8 cellular contexts compared by ENCODE assay signal in the genomic region with DNA sequence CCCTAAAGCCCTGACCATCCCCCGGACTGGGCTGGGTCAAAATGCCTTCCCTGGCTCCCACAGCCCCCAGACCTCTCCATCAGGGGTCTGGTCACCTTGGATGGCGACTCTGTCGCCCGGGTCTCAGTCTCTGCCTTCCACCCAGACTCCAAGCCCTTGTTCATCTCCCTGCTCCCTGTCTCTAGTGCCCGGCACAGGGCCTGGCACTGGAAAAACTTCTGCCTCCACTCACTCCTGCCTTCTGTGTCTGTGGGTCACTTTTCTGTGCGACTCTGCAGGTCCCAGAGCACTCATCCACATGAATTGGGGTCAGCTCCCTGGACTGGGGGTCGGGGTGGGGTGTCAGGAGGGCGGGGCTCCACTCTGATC. TPM values are rescaled to one million over a fixed set of nuclear protein-coding genes. Genes with fewer than 3 reads are reported as not detected.
A peak's percentile ranks its signal among the peaks of the same experiment; 100 is the strongest.
DNase-seq lines count a peak whose midpoint lies in the region; ATAC-seq and TF ChIP-seq lines count a peak whose summit lies in the region.

No MANE protein-coding gene starts in this region.

- H3K36me3 ChIP-seq in iPS DF 6.9 (ENCODE audit: control insufficient read depth, insufficient read depth, low read length) (no peaks in the 10 kb centered on the region), smooth muscle cell (ENCODE audit: low read depth) (no peaks in the 10 kb centered on the region)

- peak overlapping the region; percentile 96 for H3K9ac ChIP-seq in smooth muscle cell (ENCODE audit: low read depth)

- peak overlapping the region; percentile 98 for H3K4me2 ChIP-seq in smooth muscle cell

- peaks cover 9% of the 10 kb centered on the region for H3K36me3 Mint-ChIP-seq in activated CD8-positive, alpha-beta T cell treated with anti-CD3 and anti-CD28 coated beads, Interleukin-2, amount 10 ng/mL, durations not matched to agents 7 days and 5 days (ENCODE audit: low read depth)

- H3K27me3 Mint-ChIP-seq in activated CD8-positive, alpha-beta T cell treated with anti-CD3 and anti-CD28 coated beads, Interleukin-2, amount 10 ng/mL, durations not matched to agents 7 days and 5 days (ENCODE audit: low read depth) = no peaks in the 10 kb centered on the region

- no peak for ATAC-seq in activated CD8-positive, alpha-beta T cell treated with anti-CD3 and anti-CD28 coated beads, Interleukin-2, amount 10 ng/mL, durations not matched to agents 7 days and 5 days
- no peak for ATAC-seq in GM19351 (IDR thresholded peaks at IDR 0.05; ENCODE audit: unreplicated experiment)

- H3K9me3 Mint-ChIP-seq in activated CD8-positive, alpha-beta T cell treated with anti-CD3 and anti-CD28 coated beads, Interleukin-2, amount 10 ng/mL, durations not matched to agents 7 days and 5 days (ENCODE audit: insufficient read depth) = no peaks in the 10 kb centered on the region

- peaks cover 41% of the 10 kb centered on the region for H3K4me1 Mint-ChIP-seq in activated CD8-positive, alpha-beta T cell treated with anti-CD3 and anti-CD28 coated beads, Interleukin-2, amount 10 ng/mL, durations not matched to agents 7 days and 5 days (ENCODE audit: low read depth)

- H3K4me1 ChIP-seq in iPS DF 6.9 (ENCODE audit: control insufficient read depth, insufficient read depth, low read length) (peaks cover 1% of the 10 kb centered on the region; the same call in 1 of the 2 replicates), smooth muscle cell (ENCODE audit: low read depth) (peaks cover 13% of the 10 kb centered on the region)

- no peak overlapping the region for H3K27ac ChIP-seq in iPS DF 6.9 (ENCODE audit: low read length)
- peak overlapping the region; percentile 95 for H3K27ac ChIP-seq in smooth muscle cell (ENCODE audit: low read depth)

- peaks cover 53% of the 10 kb centered on the region for H4K20me1 ChIP-seq in smooth muscle cell (ENCODE audit: low read depth)

- peaks cover 56% of the 10 kb centered on the region for H3K79me2 ChIP-seq in smooth muscle cell (ENCODE audit: low read depth)

- H3K9me3 ChIP-seq in iPS DF 6.9 (ENCODE audit: control insufficient read depth, insufficient read depth, low read length) = no peaks in the 10 kb centered on the region
- no peaks in the 10 kb centered on the region for H3K9me3 ChIP-seq in smooth muscle cell (replicated peaks; ENCODE audit: low read depth)

- H3K4me3 ChIP-seq in HFF-Myc (replicated peaks; ENCODE audit: low read depth, low read length) = peak overlapping the region; percentile 88
- H3K4me3 ChIP-seq in iPS DF 6.9 (ENCODE audit: low read length) = peak overlapping the region; percentile 59; the same call in 1 of the 2 replicates
- H3K4me3 ChIP-seq in smooth muscle cell = peak overlapping the region; percentile 90

- H3K27me3 ChIP-seq in iPS DF 6.9 (ENCODE audit: control insufficient read depth, insufficient read depth, low read length) (no peaks in the 10 kb centered on the region), smooth muscle cell (ENCODE audit: low read depth) (no peaks in the 10 kb centered on the region)

- DNase-seq in HFF-Myc (ENCODE audit: extremely low read depth, low read depth) (no peak), iPS DF 6.9 (ENCODE audit: low read depth, low spot score) (no peak), smooth muscle cell (lab: John Stamatoyannopoulos, UW; ENCODE audit: unreplicated experiment) (no peak), NCI-H69 (lab: John Stamatoyannopoulos, UW) (no peak), T1000 (lab: John Stamatoyannopoulos, UW) (no peak), cerebellar nuclear complex (lab: John Stamatoyannopoulos, UW) (no peak)
- DNase-seq in activated CD8-positive, alpha-beta T cell treated with anti-CD3 and anti-CD28 coated beads, Interleukin-2, amount 10 ng/mL, durations not matched to agents 7 days and 5 days = no peak

- no peak for TF ChIP-seq CTCF in HFF-Myc (IDR thresholded peaks at IDR 0.05; ENCODE audit: low read depth, low read length, missing control alignments)
- TF ChIP-seq CTCF in smooth muscle cell (IDR thresholded peaks at IDR 0.05; ENCODE audit: borderline replicate concordance, insufficient read depth, poor library complexity, severe bottlenecking) = no peak

- peak overlapping the region; percentile 86 for H3K4me3 Mint-ChIP-seq in activated CD8-positive, alpha-beta T cell treated with anti-CD3 and anti-CD28 coated beads, Interleukin-2, amount 10 ng/mL, durations not matched to agents 7 days and 5 days

- no CpG with 5 or more reads among the region's 8 CpGs for WGBS in iPS DF 6.9 (ENCODE audit: insufficient coverage, insufficient read length)
- 24% methylated on average over 7 of the region's 8 CpGs for WGBS in smooth muscle cell (ENCODE audit: low lambda C conversion rate)

- CTCF ChIA-PET in activated CD8-positive, alpha-beta T cell treated with anti-CD3 and anti-CD28 coated beads, Interleukin-2, amount 10 ng/mL, durations not matched to agents 7 days and 5 days (lab: Charles Lee) = no interaction called here

- peaks cover 5% of the 10 kb centered on the region for H3F3A ChIP-seq in smooth muscle cell (ENCODE audit: low read depth)

- POLR2A ChIA-PET in activated CD8-positive, alpha-beta T cell treated with anti-CD3 and anti-CD28 coated beads, Interleukin-2, amount 10 ng/mL, durations not matched to agents 7 days and 5 days (lab: Charles Lee) = interaction anchor here (0.5 to 2.2 kb wide), 5 partner anchors 8 to 194 kb away, joined by 3 to 6 read pairs (median 4); a partner anchor contains a TSS

- no peak overlapping the region for H2AFZ ChIP-seq in smooth muscle cell (ENCODE audit: low read depth)

- H3K27ac Mint-ChIP-seq in activated CD8-positive, alpha-beta T cell treated with anti-CD3 and anti-CD28 coated beads, Interleukin-2, amount 10 ng/mL, durations not matched to agents 7 days and 5 days = peak overlapping the region; percentile 95

RNA-seq across cellular contexts. Expression of a gene that starts 1.1 kb away (rescaled TPM):
- 10 to 100 TPM; 30.4 to 31.3 TPM for total RNA-seq in activated CD8-positive, alpha-beta T cell treated with anti-CD3 and anti-CD28 coated beads, Interleukin-2, amount 10 ng/mL, durations not matched to agents 7 days and 5 days
- 7.4 and 10.0 TPM in 2 replicates for total RNA-seq in smooth muscle cell
- 20.3 and 22.8 TPM in 2 replicates for polyA plus RNA-seq in smooth muscle cell

RNA-seq across cellular contexts. Expression of a gene that starts 21.1 kb away (rescaled TPM):
- 10 to 100 TPM; 29.3 to 30.1 TPM for total RNA-seq in activated CD8-positive, alpha-beta T cell treated with anti-CD3 and anti-CD28 coated beads, Interleukin-2, amount 10 ng/mL, durations not matched to agents 7 days and 5 days
- 10.8 and 20.0 TPM in 2 replicates for total RNA-seq in smooth muscle cell
- 40.6 and 55.5 TPM in 2 replicates for polyA plus RNA-seq in smooth muscle cell

RNA-seq across cellular contexts. Expression of a gene that starts 55.8 kb away (rescaled TPM):
- total RNA-seq in activated CD8-positive, alpha-beta T cell treated with anti-CD3 and anti-CD28 coated beads, Interleukin-2, amount 10 ng/mL, durations not matched to agents 7 days and 5 days = not detected
- total RNA-seq in smooth muscle cell = not detected in 2 replicates
- polyA plus RNA-seq in smooth muscle cell = not detected in 2 replicates
